14 cellular contexts compared by ENCODE assay signal in the genomic region with DNA sequence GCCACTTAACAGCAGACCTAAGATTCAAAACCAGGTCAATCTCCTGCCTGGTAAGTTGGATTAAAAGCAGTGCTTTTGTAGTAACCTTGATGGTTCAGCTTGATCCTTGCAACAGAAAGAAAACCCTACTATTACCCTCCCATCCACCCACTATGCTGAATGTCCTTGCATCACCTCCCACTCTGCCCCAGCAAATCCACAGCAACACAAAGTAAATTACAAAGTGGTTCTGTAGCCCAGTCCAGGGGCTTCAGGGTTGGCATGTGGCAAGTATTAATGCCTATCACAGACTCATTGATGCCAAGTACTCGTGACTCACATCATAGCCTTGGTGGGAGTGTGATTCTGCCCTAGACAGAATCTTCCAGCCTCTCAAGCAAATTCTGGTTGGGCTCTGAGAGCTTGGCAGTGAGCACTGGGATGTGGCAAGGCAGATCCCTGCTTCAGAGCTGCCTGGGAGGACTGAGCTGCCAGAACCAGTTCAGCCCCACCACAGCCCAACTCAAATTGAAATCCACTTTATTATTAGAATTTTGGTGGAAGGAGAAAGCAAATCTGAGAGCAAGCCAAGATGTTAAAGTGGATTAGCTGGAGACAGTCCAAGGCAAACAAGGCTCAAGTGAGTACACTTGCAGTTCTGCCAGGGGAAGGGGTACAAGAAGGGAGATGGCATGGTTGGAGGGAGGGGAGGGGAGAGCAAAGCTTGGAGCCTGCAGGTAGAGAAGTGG.
A peak's percentile ranks its signal among the peaks of the same experiment; 100 is the strongest.
DNase-seq lines count a peak whose midpoint lies in the region; ATAC-seq, FAIRE-seq and TF ChIP-seq lines count a peak whose summit lies in the region.
"Had no signal": no experiment of that assay in that cellular context is flagged by ENCODE, and none has a peak within 500 bp of the region (broad histone marks: within the 10 kb centered on the region; RNA-seq: fewer than 3 reads in every experiment).

No MANE protein-coding gene starts in this region.

- no peak for FAIRE-seq in GM12891 (lab: Jason Lieb, UNC)
- FAIRE-seq: islet of Langerhans had no signal

- ATAC-seq in HG03460 (IDR thresholded peaks at IDR 0.05; ENCODE audit: unreplicated experiment): no peak

- DNase-seq in Ammon's horn (ENCODE audit: low spot score) (peak; percentile 27), NCI-H1105 (lab: John Stamatoyannopoulos, UW) (peak; percentile 82), cerebellum (ENCODE audit: low spot score) (peak; percentile 6), medulla oblongata (ENCODE audit: extremely low spot score) (peak; percentile 53), GM12891 (ENCODE audit: insufficient read length, low spot score) (no peak), inferior parietal cortex (ENCODE audit: extremely low spot score) (no peak)
- DNase-seq in activated effector memory CD4-positive, alpha-beta T cell treated with anti-CD3 and anti-CD28 coated beads, Interleukin-2, amount 50 U/mL, for 16 hours: no peak
- DNase-seq: activated CD4-positive, alpha-beta T cell treated with anti-CD3 and anti-CD28 coated beads for 48 hours; activated gamma-delta T cell treated with Interleukin-2 at 50 U/mL for 16 hours; DND-41; effector CD8-positive, alpha-beta T cell; transverse colon had no signal

- TF ChIP-seq POLR2A in GM12891 (IDR thresholded peaks at IDR 0.05; ENCODE audit: low read depth, low read length): no peak

TF ChIP-seq in GM12891, 5 proteins besides CTCF, POLR2A, EP300 and RAD21:
- TF ChIP-seq POLR2AphosphoS5 (IDR thresholded peaks at IDR 0.05; ENCODE audit: low read depth, low read length): no peak
- TF ChIP-seq TAF1 (IDR thresholded peaks at IDR 0.05; ENCODE audit: low read depth, low read length): no peak
- no peak for TF ChIP-seq POU2F2 (IDR thresholded peaks at IDR 0.05; ENCODE audit: low read depth, low read length)
- TF ChIP-seq PAX5 (IDR thresholded peaks at IDR 0.05; ENCODE audit: insufficient read depth, low read length, severe bottlenecking): no peak
- TF ChIP-seq SPI1 (IDR thresholded peaks at IDR 0.05; ENCODE audit: low read depth, low read length): no peak

Comparison
In these comparisons a context has a peak if more than half of its experiments do, and no peak if none do; other contexts are left out.
1. DNase-seq: peak in Ammon's horn (single experiment), NCI-H1105 (single experiment), cerebellum (single experiment) and medulla oblongata (single experiment); none in GM12891 (single experiment), inferior parietal cortex (single experiment) and activated effector memory CD4-positive, alpha-beta T cell treated with anti-CD3 and anti-CD28 coated beads, Interleukin-2, amount 50 U/mL, for 16 hours (single experiment).